8 cellular contexts compared by ENCODE assay signal in the genomic region with DNA sequence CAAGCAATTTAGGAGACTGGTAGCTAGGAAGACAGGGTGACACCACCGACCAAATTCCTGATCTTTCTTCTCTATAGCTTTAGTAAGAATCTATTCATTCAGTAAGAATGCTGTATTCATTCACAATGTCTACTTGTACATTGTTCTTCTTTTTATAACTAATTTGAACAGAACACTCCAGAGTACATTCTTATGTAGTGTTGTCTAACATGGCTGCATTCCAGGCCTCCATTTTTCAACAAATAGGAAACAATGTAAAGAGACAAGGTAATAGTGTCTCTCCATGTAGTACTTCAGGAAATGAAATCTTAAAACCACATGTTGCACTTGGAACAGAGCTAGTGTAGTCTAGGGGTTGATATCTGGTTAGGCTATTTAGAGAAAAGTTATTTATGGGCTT. TPM values are rescaled to one million over a fixed set of nuclear protein-coding genes. Genes with fewer than 3 reads are reported as not detected.
A peak's percentile ranks its signal among the peaks of the same experiment; 100 is the strongest.
DNase-seq lines count a peak whose midpoint lies in the region; ATAC-seq and TF ChIP-seq lines count a peak whose summit lies in the region.

No MANE protein-coding gene starts in this region.

- peak; percentile 52 for DNase-seq in AG10803 (ENCODE audit: low read depth)
- DNase-seq in OCI-LY7 (ENCODE audit: low spot score), result no peak
- DNase-seq in endothelial cell (ENCODE audit: low spot score), result no peak
- no peak for DNase-seq in NCI-H510A (lab: John Stamatoyannopoulos, UW)
- DNase-seq in DMS79 treated with DMSO at 0.1 percent for 48 hours (lab: John Stamatoyannopoulos, UW), result no peak

- CTCF ChIA-PET in OCI-LY7 (lab: Charles Lee; ENCODE audit: unreplicated experiment), result interaction anchor here (0.6 to 1.7 kb wide), 2 partner anchors 12 to 14 kb away, joined by 3 to 4 read pairs; no protein-coding TSS in a partner anchor

- intact Hi-C loops in OCI-LY7 (cut with micrococcal nuclease; ENCODE audit: unreplicated experiment), result loop anchor here (2.0 kb wide), 1 partner anchor 43 kb away; no protein-coding TSS in a partner anchor

- no peaks in the 10 kb centered on the region for H3K9me3 Mint-ChIP-seq in endothelial cell (ENCODE audit: unreplicated experiment)
- H3K9me3 Mint-ChIP-seq in nephron, result no peaks in the 10 kb centered on the region

- no peak overlapping the region for H2AFZ ChIP-seq in OCI-LY7 (ENCODE audit: low read length)

- H3K9me3 ChIP-seq in OCI-LY7 (ENCODE audit: low read length), result no peaks in the 10 kb centered on the region

- H3K4me1 Mint-ChIP-seq in endothelial cell (ENCODE audit: unreplicated experiment) (peaks cover 32% of the 10 kb centered on the region), nephron (peaks cover 37% of the 10 kb centered on the region)

- H3K4me3 ChIP-seq in AG10803 (ENCODE audit: low read length) (peak overlapping the region; percentile 98), OCI-LY7 (ENCODE audit: low read depth, low read length, poor library complexity, severe bottlenecking) (peak overlapping the region; percentile 93)

- BruUV-seq in OCI-LY7 (replicated peaks; lab: Mats Ljungman, UMichigan), result TSS peak; percentile 59

- H3K4me3 Mint-ChIP-seq in endothelial cell (ENCODE audit: unreplicated experiment) (peak overlapping the region; percentile 99), nephron (peak overlapping the region; percentile 97 to 100 (median 98))

- H3K36me3 ChIP-seq in OCI-LY7 (ENCODE audit: insufficient read depth, low read length), result no peaks in the 10 kb centered on the region

- no peak for ATAC-seq in HG03439 (IDR thresholded peaks at IDR 0.05; ENCODE audit: unreplicated experiment)
- no peak for ATAC-seq in HG03571 (IDR thresholded peaks at IDR 0.05; ENCODE audit: unreplicated experiment)

- H3K27me3 Mint-ChIP-seq in endothelial cell (ENCODE audit: unreplicated experiment), result peaks cover 17% of the 10 kb centered on the region
- H3K27me3 Mint-ChIP-seq in nephron (ENCODE audit: low read depth), result no peaks in the 10 kb centered on the region

- H4K20me1 ChIP-seq in OCI-LY7 (ENCODE audit: insufficient read depth, low read length), result no peaks in the 10 kb centered on the region; the same call in 1 of the 2 replicates

- POLR2A ChIA-PET in OCI-LY7 (lab: Charles Lee), result interaction anchor here (0.6 to 4.4 kb wide), 6 partner anchors 9 to 100 kb away, joined by 3 to 48 read pairs (median 4); no protein-coding TSS in a partner anchor

- no peak for TF ChIP-seq CTCF in AG10803 (conservative IDR thresholded peaks at IDR 0.05; ENCODE audit: low read length)
- TF ChIP-seq CTCF in OCI-LY7 (conservative IDR thresholded peaks at IDR 0.05; ENCODE audit: low read length), result no peak
- no peak for TF ChIP-seq CTCF in endothelial cell (IDR thresholded peaks at IDR 0.05; ENCODE audit: unreplicated experiment)
- no peak for TF ChIP-seq CTCF in nephron (IDR thresholded peaks at IDR 0.05; ENCODE audit: unreplicated experiment in 3 of 3)

- H3K4me1 ChIP-seq in OCI-LY7 (ENCODE audit: insufficient read depth, low read length, poor library complexity, severe bottlenecking), result peaks cover 44% of the 10 kb centered on the region

- peak overlapping the region; percentile 97 for H3K4me2 ChIP-seq in OCI-LY7 (ENCODE audit: low read length)

- no peaks in the 10 kb centered on the region for H3K9me2 ChIP-seq in OCI-LY7 (ENCODE audit: insufficient read depth, low read length)

- no peak overlapping the region for H3K27ac ChIP-seq in OCI-LY7 (ENCODE audit: low read depth, low read length, poor library complexity, severe bottlenecking)

- H3K36me3 Mint-ChIP-seq in endothelial cell (ENCODE audit: low read depth, unreplicated experiment) (peaks cover 13% of the 10 kb centered on the region), nephron (ENCODE audit: low read depth) (peaks cover 11% of the 10 kb centered on the region)

- peaks cover 21% of the 10 kb centered on the region; the same call in 1 of the 2 replicates for H3K79me2 ChIP-seq in OCI-LY7 (ENCODE audit: insufficient read depth, low read depth, low read length)

- peak overlapping the region; percentile 97 for H3K27ac Mint-ChIP-seq in endothelial cell (ENCODE audit: unreplicated experiment)
- peak overlapping the region; percentile 92 to 99 (median 97) for H3K27ac Mint-ChIP-seq in nephron

RNA-seq across cellular contexts. Expression of gene VCL, which starts 1.8 kb away (rescaled TPM):
- total RNA-seq in OCI-LY7 (2014; rRNA removed; shearing (Covaris generic)), result 19.1 and 24.9 TPM in 2 replicates
- total RNA-seq in OCI-LY7 (2022) (55.5 and 64.5 TPM in 2 replicates), endothelial cell (ENCODE audit: unreplicated experiment) (200 TPM)
